Comparison of ENCODE assay signal across 8 cellular contexts in genomic region chr5:43041131-43041668, GRCh38. TPM values are rescaled to one million over a fixed set of nuclear protein-coding genes. Genes with fewer than 3 reads are reported as not detected.
A peak's percentile ranks its signal among the peaks of the same experiment; 100 is the strongest.
DNase-seq lines count a peak whose midpoint lies in the region; ATAC-seq and TF ChIP-seq lines count a peak whose summit lies in the region.

No MANE protein-coding gene starts in this region.

- H3K4me1 ChIP-seq in BLaER1 = peaks cover 39% of the 10 kb centered on the region

- peak overlapping the region; percentile 97 for H3K4me2 ChIP-seq in BLaER1

- H3K4me3 Mint-ChIP-seq in activated CD4-positive, alpha-beta T cell treated with anti-CD3 and anti-CD28 coated beads for 36 hours = peak overlapping the region; percentile 81
- peak overlapping the region; percentile 96 for H3K4me3 Mint-ChIP-seq in natural killer cell treated with Interleukin-12 subunit alpha and Interleukin-12 subunit beta and Interleukin-15 and Interleukin-18, amount 100 ng/mL, for 72 hours

- no peak for TF ChIP-seq CTCF in epithelial cell of esophagus (IDR thresholded peaks at IDR 0.05; ENCODE audit: insufficient read depth, low read depth, low read length, missing control alignments)

- peak overlapping the region; percentile 92 for H3K27ac ChIP-seq in BLaER1

- H3K9me3 Mint-ChIP-seq in activated CD4-positive, alpha-beta T cell treated with anti-CD3 and anti-CD28 coated beads for 36 hours (ENCODE audit: low read depth) = no peaks in the 10 kb centered on the region
- H3K9me3 Mint-ChIP-seq in natural killer cell treated with Interleukin-12 subunit alpha and Interleukin-12 subunit beta and Interleukin-15 and Interleukin-18, amount 100 ng/mL, for 72 hours = no peaks in the 10 kb centered on the region

- H3K36me3 Mint-ChIP-seq in activated CD4-positive, alpha-beta T cell treated with anti-CD3 and anti-CD28 coated beads for 36 hours (ENCODE audit: low read depth) = peaks cover 9% of the 10 kb centered on the region
- no peaks in the 10 kb centered on the region for H3K36me3 Mint-ChIP-seq in natural killer cell treated with Interleukin-12 subunit alpha and Interleukin-12 subunit beta and Interleukin-15 and Interleukin-18, amount 100 ng/mL, for 72 hours

- H3K9me3 ChIP-seq in BLaER1 = no peaks in the 10 kb centered on the region

- peak overlapping the region; percentile 86 for H3K9ac ChIP-seq in BLaER1

- H3K27me3 Mint-ChIP-seq in activated CD4-positive, alpha-beta T cell treated with anti-CD3 and anti-CD28 coated beads for 36 hours = no peaks in the 10 kb centered on the region
- no peaks in the 10 kb centered on the region for H3K27me3 Mint-ChIP-seq in natural killer cell treated with Interleukin-12 subunit alpha and Interleukin-12 subunit beta and Interleukin-15 and Interleukin-18, amount 100 ng/mL, for 72 hours

- DNase-seq in Jurkat, Clone E6-1 (ENCODE audit: low read depth, low spot score) = peak; percentile 82
- DNase-seq in activated CD4-positive, alpha-beta T cell treated with anti-CD3 and anti-CD28 coated beads for 36 hours = peak; percentile 48
- no peak for DNase-seq in epithelial cell of esophagus (ENCODE audit: low read depth)
- DNase-seq in natural killer cell treated with Interleukin-12 subunit alpha and Interleukin-12 subunit beta and Interleukin-15 and Interleukin-18, amount 100 ng/mL, for 72 hours (ENCODE audit: low spot score) = no peak
- no peak for DNase-seq in UCSD-AML1 (lab: John Stamatoyannopoulos, UW; ENCODE audit: unreplicated experiment)
- DNase-seq in NCI-H1436 treated with DMSO at 0.1 percent for 48 hours (lab: John Stamatoyannopoulos, UW) = no peak
- no peak for DNase-seq in A172 (ENCODE audit: low spot score)

- ATAC-seq in activated CD4-positive, alpha-beta T cell treated with anti-CD3 and anti-CD28 coated beads for 36 hours = no peak
- no peak for ATAC-seq in natural killer cell treated with Interleukin-12 subunit alpha and Interleukin-12 subunit beta and Interleukin-15 and Interleukin-18, amount 100 ng/mL, for 72 hours

- H4K20me1 ChIP-seq in BLaER1 = peaks cover 10% of the 10 kb centered on the region

- peak overlapping the region; percentile 94 for H3K27ac Mint-ChIP-seq in activated CD4-positive, alpha-beta T cell treated with anti-CD3 and anti-CD28 coated beads for 36 hours
- peak overlapping the region; percentile 92 to 98 for H3K27ac Mint-ChIP-seq in natural killer cell treated with Interleukin-12 subunit alpha and Interleukin-12 subunit beta and Interleukin-15 and Interleukin-18, amount 100 ng/mL, for 72 hours

- H3K36me3 ChIP-seq in BLaER1 = peaks cover 11% of the 10 kb centered on the region; the same call in 1 of the 2 replicates

- H3K4me3 ChIP-seq in BLaER1 (peak overlapping the region; percentile 75), epithelial cell of esophagus (ENCODE audit: low read length) (peak overlapping the region; percentile 61)
- H3K4me3 ChIP-seq in Jurkat, Clone E6-1 (ENCODE audit: low read length) = peak overlapping the region; percentile 85

- POLR2A ChIA-PET in activated CD4-positive, alpha-beta T cell treated with anti-CD3 and anti-CD28 coated beads for 36 hours (lab: Charles Lee) = interaction anchor here (0.6 to 2.8 kb wide), 12 partner anchors 20 to 443 kb away, joined by 3 to 23 read pairs (median 6); partner anchors contain the start of gene TMEM267

- peaks cover 35% of the 10 kb centered on the region for H3K4me1 Mint-ChIP-seq in activated CD4-positive, alpha-beta T cell treated with anti-CD3 and anti-CD28 coated beads for 36 hours
- peaks cover 48 to 64% of the 10 kb centered on the region in 2 donors for H3K4me1 Mint-ChIP-seq in natural killer cell treated with Interleukin-12 subunit alpha and Interleukin-12 subunit beta and Interleukin-15 and Interleukin-18, amount 100 ng/mL, for 72 hours (ENCODE audit: low read depth in 2 of 2)

- H3K27me3 ChIP-seq in BLaER1 = no peaks in the 10 kb centered on the region

- CTCF ChIA-PET in activated CD4-positive, alpha-beta T cell treated with anti-CD3 and anti-CD28 coated beads for 36 hours (lab: Charles Lee) = interaction anchor here (0.5 to 8.1 kb wide), 42 partner anchors 9 to 1769 kb away, joined by 3 to 158 read pairs (median 5); partner anchors contain the start of genes TMEM267 and ZNF131

- intact Hi-C loops in activated CD4-positive, alpha-beta T cell treated with anti-CD3 and anti-CD28 coated beads for 36 hours (cut with DNase I, micrococcal nuclease) = loop anchor here (1.0 to 10.0 kb wide), 5 partner anchors 64 to 1296 kb away; partner anchors contain the start of genes CCDC152 (in 1 of the 2) and FBXO4 (in 1 of the 2)

RNA-seq across cellular contexts. Expression of gene ANXA2R, which starts 1.1 kb away (rescaled TPM):
- polyA plus RNA-seq in Jurkat, Clone E6-1 (2012; ENCODE audit: insufficient read depth, insufficient read length) = 31.8 TPM
- total RNA-seq in activated CD4-positive, alpha-beta T cell treated with anti-CD3 and anti-CD28 coated beads for 36 hours = 1 to 10 TPM; 3.2 to 4.6 TPM
- 1 to 10 TPM; 4.8 to 6.9 TPM for total RNA-seq in natural killer cell treated with Interleukin-12 subunit alpha and Interleukin-12 subunit beta and Interleukin-15 and Interleukin-18, amount 100 ng/mL, for 72 hours
- 8.0 and 9.4 TPM in 2 replicates for total RNA-seq in A172 (2014; rRNA removed; shearing (Covaris generic))

Comparison
In these comparisons a context has a peak if more than half of its experiments do, and no peak if none do; other contexts are left out.
1. DNase-seq: peak in Jurkat, Clone E6-1 (single experiment) and activated CD4-positive, alpha-beta T cell treated with anti-CD3 and anti-CD28 coated beads for 36 hours (single experiment); none in epithelial cell of esophagus (single experiment), natural killer cell treated with Interleukin-12 subunit alpha and Interleukin-12 subunit beta and Interleukin-15 and Interleukin-18, amount 100 ng/mL, for 72 hours (single experiment), UCSD-AML1 (single experiment), NCI-H1436 treated with DMSO at 0.1 percent for 48 hours (single experiment) and A172 (single experiment).
2. Peak in every context shown above with its lines, with median percentiles within 50 percentile points of each other: H3K4me3 ChIP-seq.